In the genomic region with DNA sequence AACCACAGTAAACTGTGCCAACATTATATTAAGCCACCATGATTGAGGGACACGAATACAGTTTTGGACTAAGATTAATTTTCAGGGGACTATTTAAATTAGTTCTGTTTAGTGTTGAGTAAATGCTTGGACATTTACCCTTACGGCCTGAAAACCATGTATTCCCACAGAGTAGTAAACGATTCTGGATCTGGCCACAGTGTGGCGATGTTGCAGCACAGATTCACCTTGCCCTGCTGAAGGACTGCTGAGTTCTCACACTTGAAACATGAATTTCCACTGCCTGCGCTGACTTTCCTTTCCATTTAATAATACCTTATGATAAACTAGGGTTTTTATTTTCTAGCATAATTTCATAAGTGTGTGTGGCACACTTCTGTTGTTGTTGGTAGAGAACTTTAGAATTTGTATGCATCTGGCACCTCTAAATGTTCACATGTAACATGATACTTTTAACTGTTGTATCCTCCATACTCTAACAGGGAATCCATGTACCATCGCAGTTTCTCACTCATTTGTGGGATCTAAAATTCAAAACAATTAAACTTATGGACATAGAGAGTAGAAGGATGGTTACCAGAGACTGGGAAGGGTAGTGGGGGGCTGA, we compare ENCODE assay signal across 8 cellular contexts. TPM values are rescaled to one million over a fixed set of nuclear protein-coding genes. Genes with fewer than 3 reads are reported as not detected.
DNase-seq lines count a peak whose midpoint lies in the region; ATAC-seq and TF ChIP-seq lines count a peak whose summit lies in the region.

No MANE protein-coding gene starts in this region.

- no peak overlapping the region for H3K4me3 Mint-ChIP-seq in effector memory CD8-positive, alpha-beta T cell
- peak overlapping the region; percentile 36 for H3K4me3 Mint-ChIP-seq in mesothelial cell of epicardium

- peak; percentile 94 for ATAC-seq in GM18907 (IDR thresholded peaks at IDR 0.05; ENCODE audit: unreplicated experiment)
- peak; percentile 89 for ATAC-seq in HG03066 (IDR thresholded peaks at IDR 0.05; ENCODE audit: low read depth, unreplicated experiment)
- ATAC-seq in effector memory CD8-positive, alpha-beta T cell (replicated peaks): peak; percentile 70
- peak; percentile 69 for ATAC-seq in stimulated activated naive CD8-positive, alpha-beta T cell treated with anti-CD3 and anti-CD28 coated beads, Interleukin-15, Interleukin-2, amounts not matched to agents 100 U/mL and 50 U/mL, for 24 hours

- H3K27ac Mint-ChIP-seq in effector memory CD8-positive, alpha-beta T cell: no peak overlapping the region
- no peak overlapping the region for H3K27ac Mint-ChIP-seq in mesothelial cell of epicardium

- no peaks in the 10 kb centered on the region for H3K36me3 Mint-ChIP-seq in effector memory CD8-positive, alpha-beta T cell (ENCODE audit: insufficient read depth)
- H3K36me3 Mint-ChIP-seq in mesothelial cell of epicardium: no peaks in the 10 kb centered on the region

- DNase-seq in NCI-H2227 treated with DMSO at 0.1 percent for 48 hours (lab: John Stamatoyannopoulos, UW): peak; percentile 39
- DNase-seq in activated CD4-positive, alpha-beta T cell treated with anti-CD3 and anti-CD28 coated beads for 48 hours: peak; percentile 75
- DNase-seq in effector memory CD8-positive, alpha-beta T cell: peak; percentile 9 to 26 (median 15)
- DNase-seq in mesothelial cell of epicardium (ENCODE audit: low spot score in 2 of 2, unreplicated experiment in 2 of 2): peak in 1 of 2 experiments; percentile 83
- peak; percentile 64 for DNase-seq in stimulated activated naive CD8-positive, alpha-beta T cell treated with anti-CD3 and anti-CD28 coated beads, Interleukin-15, Interleukin-2, amounts not matched to agents 100 U/mL and 50 U/mL, for 24 hours

- H3K27me3 Mint-ChIP-seq in effector memory CD8-positive, alpha-beta T cell: no peaks in the 10 kb centered on the region
- H3K27me3 Mint-ChIP-seq in mesothelial cell of epicardium (ENCODE audit: low read depth): no peaks in the 10 kb centered on the region

- peak; percentile 86 for TF ChIP-seq CTCF in C4-2B (conservative IDR thresholded peaks at IDR 0.05)
- TF ChIP-seq CTCF in mesothelial cell of epicardium (IDR thresholded peaks at IDR 0.05; ENCODE audit: unreplicated experiment): peak; percentile 89

- H3K27ac ChIP-seq in C4-2B: no peak overlapping the region

- no peaks in the 10 kb centered on the region for H3K9me3 Mint-ChIP-seq in effector memory CD8-positive, alpha-beta T cell
- no peaks in the 10 kb centered on the region for H3K9me3 Mint-ChIP-seq in mesothelial cell of epicardium

- no peaks in the 10 kb centered on the region for H3K4me1 Mint-ChIP-seq in effector memory CD8-positive, alpha-beta T cell (ENCODE audit: low read depth in 2 of 2)
- H3K4me1 Mint-ChIP-seq in mesothelial cell of epicardium: peaks cover 4% of the 10 kb centered on the region

RNA-seq across cellular contexts. Expression of a gene that starts 53.9 kb away (rescaled TPM):
- 30.4 to 31.9 TPM (median 31.3 TPM) in 3 replicates for total RNA-seq in mesothelial cell of epicardium
